ENCODE assay signal across 8 cellular contexts in the genomic region with DNA sequence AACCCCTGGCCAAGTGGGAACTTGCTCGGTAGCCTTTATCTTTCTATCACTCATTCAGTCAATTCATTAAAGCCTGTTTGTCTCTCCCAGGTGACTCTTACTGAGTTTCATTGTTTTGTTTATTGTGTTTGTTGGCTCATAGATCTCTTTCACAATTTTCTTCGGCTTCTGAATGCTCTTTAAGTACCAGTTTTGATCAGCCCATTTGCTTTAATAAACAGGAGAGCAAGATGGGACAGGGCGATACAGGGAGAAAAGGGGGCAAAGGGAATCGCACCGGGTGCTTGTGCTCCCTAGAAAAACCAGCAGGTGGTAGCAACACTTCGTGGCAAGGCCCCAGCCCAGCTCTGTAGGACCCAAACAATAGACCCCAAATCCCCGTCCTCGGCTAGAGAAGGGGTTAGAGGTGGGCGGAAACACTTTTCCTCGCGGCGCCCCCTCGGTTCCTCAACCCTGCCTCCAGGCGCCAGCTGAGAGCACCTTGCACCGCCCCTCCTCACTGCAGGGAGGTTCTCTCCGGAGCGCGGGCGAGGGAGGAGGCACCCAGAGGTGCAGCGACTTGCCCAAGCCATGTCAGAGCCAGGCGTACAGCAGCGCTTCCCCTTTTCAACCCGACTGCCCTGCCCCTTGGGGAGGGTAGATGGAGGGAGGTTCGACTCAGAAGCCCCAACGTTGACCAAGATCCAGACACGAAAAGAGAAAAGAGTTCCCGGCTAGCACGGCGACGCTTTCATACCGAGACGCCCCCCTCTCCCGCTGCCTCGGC. TPM values are rescaled to one million over a fixed set of nuclear protein-coding genes. Genes with fewer than 3 reads are reported as not detected.
A peak's percentile ranks its signal among the peaks of the same experiment; 100 is the strongest.
DNase-seq lines count a peak whose midpoint lies in the region; ATAC-seq, FAIRE-seq and TF ChIP-seq lines count a peak whose summit lies in the region.

No MANE protein-coding gene starts in this region.

- BruUV-seq in HepG2 (replicated peaks; lab: Mats Ljungman, UMichigan), result no TSS peak

- H3K4me1 Mint-ChIP-seq in dendritic cell treated with granulocyte-macrophage colony-stimulating factor and Interleukin-4, amounts not matched to agents 40 ng/mL and 50 ng/mL, for 4 days (ENCODE audit: low read depth), result peaks cover 28% of the 10 kb centered on the region

- intact Hi-C loops in dendritic cell treated with granulocyte-macrophage colony-stimulating factor and Interleukin-4, amounts not matched to agents 40 ng/mL and 50 ng/mL, for 4 days (cut with micrococcal nuclease), result loop anchor here (1.0 to 10.0 kb wide), 2 partner anchors 148 to 361 kb away; no protein-coding TSS in a partner anchor
- intact Hi-C loops in HepG2 (cut with micrococcal nuclease; ENCODE audit: unreplicated experiment), result loop anchor here (1.0 kb wide), 2 partner anchors 12 to 149 kb away; no protein-coding TSS in a partner anchor

- in situ Hi-C loops in HepG2 (cut with HindIII; ENCODE audit: extremely low pct_ligation_motif_present, low pct_unique_long_range_greater_than_20kb), result no loop called here

- peaks cover 1 to 29% of the 10 kb centered on the region in 2 experiments; a peak in 3 of 5 replicates for H3K27me3 ChIP-seq in HepG2 (ENCODE audit: control insufficient read depth in 1 of 2, insufficient read depth in 2 of 2, low read length in 2 of 2)

- DNase-seq in activated gamma-delta T cell treated with Interleukin-2 at 50 U/mL for 16 hours, result peak; percentile 53
- DNase-seq in activated gamma-delta T cell (lab: John Stamatoyannopoulos, UW), result no peak
- DNase-seq in NCI-H2171 treated with DMSO at 0.1 percent for 48 hours (lab: John Stamatoyannopoulos, UW), result peak; percentile 30
- peak; percentile 56 to 60 for DNase-seq in activated CD4-positive, alpha-beta T cell treated with anti-CD3 and anti-CD28 coated beads for 4 hours
- peak; percentile 33 for DNase-seq in HepG2 (ENCODE audit: low spot score)
- peak; percentile 54 to 61 for DNase-seq in stimulated activated CD4-positive, alpha-beta T cell treated with anti-CD3 and anti-CD28 coated beads, Interleukin-4, amount 100 ng/mL, for 4 hours

- peak; percentile 45; the same call in 1 of the 2 replicates for TF ChIP-seq RAD21 in HepG2 (CRISPR knock-in tag; IDR thresholded peaks at IDR 0.05)

- no peak overlapping the region for H3K27ac ChIP-seq in HepG2 (ENCODE audit: extremely low read length, insufficient read depth, low read length)

- no peaks in the 10 kb centered on the region for H3K4me1 ChIP-seq in HepG2 (ENCODE audit: insufficient read depth, low read length)

- H3K4me2 ChIP-seq in HepG2 (ENCODE audit: low read depth, low read length), result peak overlapping the region; percentile 100

- no peaks in the 10 kb centered on the region for H3K79me2 ChIP-seq in HepG2 (ENCODE audit: insufficient read depth, low read length)

- no peaks in the 10 kb centered on the region for H4K20me1 ChIP-seq in HepG2 (ENCODE audit: insufficient read depth, low read length)

- H3K36me3 ChIP-seq in HepG2 (replicated peaks in 1 of 2; ENCODE audit: control insufficient read depth in 1 of 2, insufficient read depth in 2 of 2, low read length in 2 of 2), result no peaks in the 10 kb centered on the region

- peaks cover 9% of the 10 kb centered on the region for H3K36me3 Mint-ChIP-seq in dendritic cell treated with granulocyte-macrophage colony-stimulating factor and Interleukin-4, amounts not matched to agents 40 ng/mL and 50 ng/mL, for 4 days (ENCODE audit: low read depth)

- CTCF ChIA-PET in HepG2 (lab: Yijun Ruan, JAX; ENCODE audit: low intra/inter-chr PET ratio, low total read pairs), result interaction anchor here (1.4 to 2.3 kb wide), 4 partner anchors 12 to 361 kb away, joined by 3 to 18 read pairs (median 9); no protein-coding TSS in a partner anchor

- H3K4me3 ChIP-seq in HepG2 (replicated peaks in 1 of 3; ENCODE audit: insufficient read depth in 1 of 3, low read depth in 2 of 3, low read length in 3 of 3), result peak overlapping the region; percentile 44 to 77 (median 70)

- H3K27me3 Mint-ChIP-seq in dendritic cell treated with granulocyte-macrophage colony-stimulating factor and Interleukin-4, amounts not matched to agents 40 ng/mL and 50 ng/mL, for 4 days, result peaks cover 8% of the 10 kb centered on the region

- H3K9me3 Mint-ChIP-seq in dendritic cell treated with granulocyte-macrophage colony-stimulating factor and Interleukin-4, amounts not matched to agents 40 ng/mL and 50 ng/mL, for 4 days, result no peaks in the 10 kb centered on the region

- H3K27ac Mint-ChIP-seq in dendritic cell treated with granulocyte-macrophage colony-stimulating factor and Interleukin-4, amounts not matched to agents 40 ng/mL and 50 ng/mL, for 4 days, result peak overlapping the region; percentile 88

- FAIRE-seq in HepG2 (lab: Jason Lieb, UNC), result peak; percentile 55

- TF ChIP-seq POLR2A in HepG2 (IDR thresholded peaks at IDR 0.05; ENCODE audit: insufficient read depth in 1 of 2, low read depth in 2 of 2, low read length in 2 of 2), result no peak

- no peak overlapping the region for H2AFZ ChIP-seq in HepG2 (ENCODE audit: low read length)

- peak overlapping the region; percentile 84 for H3K4me3 Mint-ChIP-seq in dendritic cell treated with granulocyte-macrophage colony-stimulating factor and Interleukin-4, amounts not matched to agents 40 ng/mL and 50 ng/mL, for 4 days

- no peak overlapping the region for H3K9ac ChIP-seq in HepG2 (ENCODE audit: insufficient read depth, low read depth, low read length)

- WGBS in HepG2 (ENCODE audit: low lambda C conversion rate), result 4% methylated on average over 25 of the region's 34 CpGs

- no peaks in the 10 kb centered on the region for H3K9me3 ChIP-seq in HepG2 (ENCODE audit: low read length)

- POLR2A ChIA-PET in HepG2 (lab: Yijun Ruan, JAX), result no interaction called here

- TF ChIP-seq EP300 in HepG2 (IDR thresholded peaks at IDR 0.05; ENCODE audit: low read depth in 2 of 2, low read length in 2 of 2), result no peak
- TF ChIP-seq EP300 in HepG2 (CRISPR knock-in tag; IDR thresholded peaks at IDR 0.05; ENCODE audit: borderline replicate concordance), result no peak

- ATAC-seq in HG02938 (IDR thresholded peaks at IDR 0.05; ENCODE audit: unreplicated experiment) (peak; percentile 79), HepG2 (peak; percentile 87)

- TF ChIP-seq CTCF in HepG2 (CRISPR knock-in tag; IDR thresholded peaks at IDR 0.05), result peak; percentile 77

TF ChIP-seq in HepG2, 621 proteins besides CTCF, POLR2A, EP300 and RAD21 (continues in another document):
- peak; percentile 53; the same call in 1 of the 2 replicates for TF ChIP-seq PPARG (CRISPR knock-in tag; conservative IDR thresholded peaks at IDR 0.05)
- TF ChIP-seq ZNF567 (CRISPR knock-in tag; IDR thresholded peaks at IDR 0.05; ENCODE audit: borderline replicate concordance), result no peak
- no peak for TF ChIP-seq SRSF1 (optimal IDR thresholded peaks at IDR 0.05; ENCODE audit: low read depth, low read length)

RNA-seq across cellular contexts. Expression of a gene that starts 1.0 kb away (rescaled TPM):
- total RNA-seq in HepG2 (2016; rRNA removed; fragmentation: Illumina TruSeq; extraction: Trizol), result not detected in 2 replicates
- total RNA-seq in HepG2 (2016; cell fraction: cytosol; rRNA removed; fragmentation: Illumina TruSeq; extraction: Trizol; ENCODE audit: low read depth), result not detected in 2 replicates
- 0.11 TPM in 1 of 2 replicates, not detected in the other for total RNA-seq in HepG2 (2016; cell fraction: insoluble cytoplasmic fraction; rRNA removed; fragmentation: Illumina TruSeq; extraction: Trizol)
- total RNA-seq in HepG2 (2016; cell fraction: membrane; rRNA removed; fragmentation: Illumina TruSeq; extraction: Trizol), result not detected in 2 replicates
- not detected in 2 replicates for total RNA-seq in HepG2 (2016; cell fraction: nucleus; rRNA removed; fragmentation: Illumina TruSeq; extraction: Trizol)
- not detected in 2 replicates for polyA plus RNA-seq in HepG2 (2011; rRNA removed)
- polyA plus RNA-seq in HepG2 (2011; cell fraction: cytosol; rRNA removed), result 0.01 TPM in 1 of 2 replicates, not detected in the other
- polyA plus RNA-seq in HepG2 (2011; cell fraction: nucleus; rRNA removed), result 0.14 TPM in 1 of 2 replicates, not detected in the other
- polyA plus RNA-seq in HepG2 (2012), result not detected in 2 replicates
- not detected in 2 replicates for polyA plus RNA-seq in HepG2 (2016; cell fraction: cytosol; fragmentation: Illumina TruSeq; extraction: Trizol; ENCODE audit: low read depth)
- not detected in 2 replicates for polyA plus RNA-seq in HepG2 (2016; cell fraction: insoluble cytoplasmic fraction; fragmentation: Illumina TruSeq; extraction: Trizol; ENCODE audit: low read depth)
- polyA plus RNA-seq in HepG2 (2016; cell fraction: membrane; fragmentation: Illumina TruSeq; extraction: Trizol; ENCODE audit: low read depth), result not detected in 2 replicates
- not detected in 2 replicates for polyA plus RNA-seq in HepG2 (2016; cell fraction: nucleus; fragmentation: Illumina TruSeq; extraction: Trizol; ENCODE audit: insufficient read depth, low read depth)
- 0.06 and 0.40 TPM in 2 replicates for polyA minus RNA-seq in HepG2 (2011; rRNA and poly(A)+ RNA removed; ENCODE audit: low replicate concordance)
- polyA minus RNA-seq in HepG2 (2011; cell fraction: cytosol; rRNA and poly(A)+ RNA removed), result not detected in 2 replicates
- not detected in 2 replicates for polyA minus RNA-seq in HepG2 (2011; cell fraction: nucleus; rRNA and poly(A)+ RNA removed)

RNA-seq across cellular contexts. Expression of a gene that starts 31.6 kb away (rescaled TPM):
- total RNA-seq in HepG2 (2016; rRNA removed; fragmentation: Illumina TruSeq; extraction: Trizol), result not detected in 2 replicates
- not detected in 2 replicates for total RNA-seq in HepG2 (2016; cell fraction: cytosol; rRNA removed; fragmentation: Illumina TruSeq; extraction: Trizol; ENCODE audit: low read depth)
- not detected in 2 replicates for total RNA-seq in HepG2 (2016; cell fraction: insoluble cytoplasmic fraction; rRNA removed; fragmentation: Illumina TruSeq; extraction: Trizol)
- not detected in 2 replicates for total RNA-seq in HepG2 (2016; cell fraction: membrane; rRNA removed; fragmentation: Illumina TruSeq; extraction: Trizol)
- not detected in 2 replicates for total RNA-seq in HepG2 (2016; cell fraction: nucleus; rRNA removed; fragmentation: Illumina TruSeq; extraction: Trizol)
- polyA plus RNA-seq in HepG2 (2011; rRNA removed), result not detected in 2 replicates
- polyA plus RNA-seq in HepG2 (2011; cell fraction: cytosol; rRNA removed), result not detected in 2 replicates
- 0.05 TPM in 1 of 2 replicates, not detected in the other for polyA plus RNA-seq in HepG2 (2011; cell fraction: nucleus; rRNA removed)
- not detected in 2 replicates for polyA plus RNA-seq in HepG2 (2012)
- not detected in 2 replicates for polyA plus RNA-seq in HepG2 (2016; cell fraction: cytosol; fragmentation: Illumina TruSeq; extraction: Trizol; ENCODE audit: low read depth)
- not detected in 2 replicates for polyA plus RNA-seq in HepG2 (2016; cell fraction: insoluble cytoplasmic fraction; fragmentation: Illumina TruSeq; extraction: Trizol; ENCODE audit: low read depth)
- not detected in 2 replicates for polyA plus RNA-seq in HepG2 (2016; cell fraction: membrane; fragmentation: Illumina TruSeq; extraction: Trizol; ENCODE audit: low read depth)
- polyA plus RNA-seq in HepG2 (2016; cell fraction: nucleus; fragmentation: Illumina TruSeq; extraction: Trizol; ENCODE audit: insufficient read depth, low read depth), result not detected in 2 replicates
- polyA minus RNA-seq in HepG2 (2011; rRNA and poly(A)+ RNA removed; ENCODE audit: low replicate concordance), result not detected in 2 replicates
- not detected in 2 replicates for polyA minus RNA-seq in HepG2 (2011; cell fraction: cytosol; rRNA and poly(A)+ RNA removed)
- under 0.01 TPM in 1 of 2 replicates, not detected in the other for polyA minus RNA-seq in HepG2 (2011; cell fraction: nucleus; rRNA and poly(A)+ RNA removed)
